32 cellular contexts compared by ENCODE assay signal in genomic region chr4:87152310-87153061, GRCh38.
DNase-seq lines count a peak whose midpoint lies in the region; ATAC-seq, FAIRE-seq and TF ChIP-seq lines count a peak whose summit lies in the region.
"Had no signal": no experiment of that assay in that cellular context is flagged by ENCODE, and none has a peak within 500 bp of the region (broad histone marks: within the 10 kb centered on the region; RNA-seq: fewer than 3 reads in every experiment).

No MANE protein-coding gene starts in this region.

- H2AFZ ChIP-seq in GM23338 (no peak overlapping the region), K562 (ENCODE audit: low read depth, low read length) (no peak overlapping the region)

- DNase-seq in GM23338 (ENCODE audit: low spot score) (peak; percentile 31), K562 (ENCODE audit: extremely low read depth in 1 of 4, low spot score in 3 of 4) (no peak), right lobe of liver (no peak), thyroid gland (peak; percentile 64), NCI-H1092 (lab: John Stamatoyannopoulos, UW) (no peak), H54 (ENCODE audit: insufficient read length, low spot score) (no peak)
- DNase-seq in activated effector memory CD4-positive, alpha-beta T cell treated with anti-CD3 and anti-CD28 coated beads, Interleukin-2, amount 50 U/mL, for 16 hours: no peak
- DNase-seq: activated CD4-positive, alpha-beta memory T cell treated with anti-CD3 and anti-CD28 coated beads, Interleukin-2, amount 10 ng/mL, durations not matched to agents 7 days and 5 days; activated CD4-positive, CD25-positive, alpha-beta regulatory T cell treated with anti-CD3 and anti-CD28 coated beads, Interleukin-2, amount 50 U/mL, for 72 hours; activated CD8-positive, alpha-beta memory T cell treated with anti-CD3 and anti-CD28 coated beads, Interleukin-2, amount 50 U/mL, for 48 hours; anterior cingulate cortex; DND-41; effector CD4-positive, alpha-beta T cell; mammary epithelial cell; NCI-H1092 treated with DMSO at 0.1 percent for 48 hours; NCI-H187 treated with DMSO at 0.1 percent for 48 hours; NCI-H345; NCI-H774; RPMI8226; small intestine; stimulated activated CD4-positive, alpha-beta T cell treated with anti-CD3 and anti-CD28 coated beads, Interleukin-1b, Interleukin-23, amount 100 ng/mL, for 48 hours; stimulated activated CD8-positive, alpha-beta memory T cell treated with anti-CD3 and anti-CD28 coated beads, Interleukin-4, amount 100 ng/mL, for 48 hours; stomach had no signal

- H3K79me2 ChIP-seq in GM23338 (replicated peaks; ENCODE audit: insufficient read depth) (no peaks in the 10 kb centered on the region), K562 (ENCODE audit: control insufficient read depth, insufficient read depth, low read length) (no peaks in the 10 kb centered on the region)

- no peak overlapping the region for H3K9ac ChIP-seq in K562 (ENCODE audit: insufficient read depth in 1 of 2, low read depth in 2 of 2, low read length in 2 of 2)
- H3K9ac ChIP-seq: BLaER1 had no signal

- peak; percentile 62 for ATAC-seq in GM23338
- ATAC-seq in K562: 0 out of 3 replicates have a peak, but pooled peaks have one; percentile 28
- peak; percentile 37 to 62 (median 50) for ATAC-seq in right lobe of liver
- no peak for ATAC-seq in activated CD4-positive, CD25-positive, alpha-beta regulatory T cell treated with anti-CD3 and anti-CD28 coated beads, Interleukin-2, amount 50 U/mL, for 24 hours

- intact Hi-C loops in K562 (cut with micrococcal nuclease) (no loop called here), right lobe of liver (cut with DNase I) (loop anchor here in 1 of 2 donors (10.0 kb wide), 1 partner anchor 82 kb away; no protein-coding TSS in a partner anchor), thyroid gland (cut with DNase I) (loop anchor here (5.0 kb wide), 1 partner anchor 85 kb away; no protein-coding TSS in a partner anchor)

- TF ChIP-seq RAD21 in K562 (CRISPR knock-in tag; conservative IDR thresholded peaks at IDR 0.05 in 1 of 2, IDR thresholded peaks at IDR 0.05 in 1 of 2): no peak

- CTCF ChIA-PET in K562 (lab: Yijun Ruan, JAX; ENCODE audit: low intra/inter-chr PET ratio): no interaction called here

- no peak overlapping the region for H3K27ac ChIP-seq in GM23338 (ENCODE audit: low read depth)
- H3K27ac ChIP-seq in K562 (ENCODE audit: extremely low read depth, low read depth, low read length): no peak overlapping the region
- H3K27ac ChIP-seq in right lobe of liver: no peak overlapping the region
- peak overlapping the region in 1 of 3 donors; percentile 25 for H3K27ac ChIP-seq in thyroid gland
- H3K27ac ChIP-seq: BLaER1, epithelial cell of prostate, neutrophil, stomach, tibial nerve had no signal

- H4K20me1 ChIP-seq in GM23338 (replicated peaks; ENCODE audit: insufficient read depth) (no peaks in the 10 kb centered on the region), K562 (replicated peaks; ENCODE audit: control insufficient read depth, insufficient read depth, low read length) (no peaks in the 10 kb centered on the region)
- H4K20me1 ChIP-seq: BLaER1 had no signal

- WGBS in K562 (ENCODE audit: insufficient coverage, low coverage, missing lambda C conversion rate): 54% methylated on average over 14 of the region's 14 CpGs
- WGBS in right lobe of liver (ENCODE audit: insufficient coverage, low coverage, low lambda C conversion rate, missing lambda C conversion rate): 64% methylated on average over 13 of the region's 14 CpGs
- 66 to 71% methylated on average over 14 of the region's 14 CpGs for WGBS in thyroid gland, 2 donors

- TF ChIP-seq EP300 in K562 (IDR thresholded peaks at IDR 0.05; ENCODE audit: low read length): no peak

- no peaks in the 10 kb centered on the region for H3K36me3 Mint-ChIP-seq in GM23338 (ENCODE audit: low read depth)
- H3K36me3 Mint-ChIP-seq: activated naive CD8-positive, alpha-beta T cell; IgD-negative memory B cell had no signal

- no peak overlapping the region for H3K27ac Mint-ChIP-seq in GM23338
- H3K27ac Mint-ChIP-seq: activated CD4-positive, alpha-beta memory T cell treated with anti-CD3 and anti-CD28 coated beads, Interleukin-2, amount 10 ng/mL, durations not matched to agents 7 days and 5 days; activated naive CD8-positive, alpha-beta T cell; IgD-negative memory B cell had no signal

- POLR2A ChIA-PET in K562 (lab: Yijun Ruan, JAX): no interaction called here

- H3K9me3 ChIP-seq in K562 (replicated peaks; ENCODE audit: control insufficient read depth, insufficient read depth, low read depth, low read length) (no peaks in the 10 kb centered on the region), right lobe of liver (no peaks in the 10 kb centered on the region), thyroid gland (no peaks in the 10 kb centered on the region)
- H3K9me3 ChIP-seq: BLaER1, neutrophil, stomach, tibial nerve had no signal

- no peaks in the 10 kb centered on the region for H3K9me3 Mint-ChIP-seq in GM23338
- H3K9me3 Mint-ChIP-seq: activated CD4-positive, alpha-beta memory T cell treated with anti-CD3 and anti-CD28 coated beads, Interleukin-2, amount 10 ng/mL, durations not matched to agents 7 days and 5 days; IgD-negative memory B cell had no signal

- H3K27me3 Mint-ChIP-seq in GM23338 (ENCODE audit: insufficient read depth, low read depth, poor library complexity): peaks cover 2% of the 10 kb centered on the region
- H3K27me3 Mint-ChIP-seq: activated CD4-positive, alpha-beta memory T cell treated with anti-CD3 and anti-CD28 coated beads, Interleukin-2, amount 10 ng/mL, durations not matched to agents 7 days and 5 days; activated naive CD8-positive, alpha-beta T cell; IgD-negative memory B cell had no signal

- H3K4me3 Mint-ChIP-seq in GM23338: no peak overlapping the region
- H3K4me3 Mint-ChIP-seq: activated CD4-positive, alpha-beta memory T cell treated with anti-CD3 and anti-CD28 coated beads, Interleukin-2, amount 10 ng/mL, durations not matched to agents 7 days and 5 days; activated naive CD8-positive, alpha-beta T cell; IgD-negative memory B cell had no signal

- in situ Hi-C loops in K562 (cut with MboI): loop anchor here (5.0 kb wide), 1 partner anchor 80 kb away; no protein-coding TSS in a partner anchor

- H3K4me1 Mint-ChIP-seq in GM23338: no peaks in the 10 kb centered on the region; the same call in 2 of the 3 replicates
- H3K4me1 Mint-ChIP-seq: activated CD4-positive, alpha-beta memory T cell treated with anti-CD3 and anti-CD28 coated beads, Interleukin-2, amount 10 ng/mL, durations not matched to agents 7 days and 5 days had no signal

- H3K4me1 ChIP-seq in GM23338 (ENCODE audit: insufficient read depth) (0 out of 2 replicates have a peak, but pooled peaks cover 3% of the 10 kb centered on the region), K562 (replicated peaks in 1 of 2; ENCODE audit: control insufficient read depth in 2 of 2, insufficient read depth in 2 of 2, low read length in 2 of 2) (no peaks in the 10 kb centered on the region), right lobe of liver (no peaks in the 10 kb centered on the region), thyroid gland (peaks cover 6 to 12% of the 10 kb centered on the region in 2 donors)
- H3K4me1 ChIP-seq: BLaER1 had no signal

- no peaks in the 10 kb centered on the region for H3F3A ChIP-seq in GM23338 (replicated peaks; ENCODE audit: low read depth)

- H3K27me3 ChIP-seq in GM23338 (ENCODE audit: insufficient read depth) (no peaks in the 10 kb centered on the region), K562 (ENCODE audit: control insufficient read depth in 2 of 2, insufficient read depth in 2 of 2, low read length in 2 of 2) (no peaks in the 10 kb centered on the region), right lobe of liver (no peaks in the 10 kb centered on the region), thyroid gland (no peaks in the 10 kb centered on the region)
- H3K27me3 ChIP-seq: BLaER1, neutrophil, stomach, tibial nerve had no signal

- H3K9me1 ChIP-seq in K562 (ENCODE audit: control insufficient read depth, insufficient read depth, low read length): no peaks in the 10 kb centered on the region

- no peaks in the 10 kb centered on the region for H3K9me2 ChIP-seq in GM23338 (ENCODE audit: insufficient read depth)

- TF ChIP-seq POLR2A in K562 (conservative IDR thresholded peaks at IDR 0.05): no peak
- no peak for TF ChIP-seq POLR2A in right lobe of liver (IDR thresholded peaks at IDR 0.05)
- no peak for TF ChIP-seq POLR2A in thyroid gland (IDR thresholded peaks at IDR 0.05)
- TF ChIP-seq POLR2A in H54 (IDR thresholded peaks at IDR 0.05; ENCODE audit: low read depth, low read length): no peak

- no peak overlapping the region for H3K4me3 ChIP-seq in GM23338
- H3K4me3 ChIP-seq in K562: no peak overlapping the region
- no peak overlapping the region for H3K4me3 ChIP-seq in right lobe of liver
- no peak overlapping the region for H3K4me3 ChIP-seq in thyroid gland (replicated peaks in 1 of 3)
- H3K4me3 ChIP-seq: BLaER1, stomach, tibial nerve had no signal

- no TSS peak for BruUV-seq in K562 (replicated peaks; lab: Mats Ljungman, UMichigan)

- H3K36me3 ChIP-seq in GM23338 (ENCODE audit: insufficient read depth) (no peaks in the 10 kb centered on the region), K562 (ENCODE audit: control insufficient read depth, insufficient read depth, low read length) (no peaks in the 10 kb centered on the region), right lobe of liver (no peaks in the 10 kb centered on the region), thyroid gland (no peaks in the 10 kb centered on the region)
- H3K36me3 ChIP-seq: BLaER1, neutrophil, stomach, tibial nerve had no signal

- no peak for FAIRE-seq in K562 (lab: Jason Lieb, UNC)
- FAIRE-seq in H54 (lab: Jason Lieb, UNC): no peak
- FAIRE-seq: colon, H1, small intestine had no signal

- TF ChIP-seq CTCF in GM23338 (conservative IDR thresholded peaks at IDR 0.05; ENCODE audit: low read depth in 2 of 2) (no peak), K562 (IDR thresholded peaks at IDR 0.05 in 2 of 3, conservative IDR thresholded peaks at IDR 0.05 in 1 of 3; ENCODE audit: insufficient read depth in 2 of 3, low read depth in 1 of 3, low read length in 3 of 3) (no peak), right lobe of liver (IDR thresholded peaks at IDR 0.05) (no peak), thyroid gland (IDR thresholded peaks at IDR 0.05) (no peak)

- H3K4me2 ChIP-seq in GM23338 (no peak overlapping the region), K562 (ENCODE audit: insufficient read depth, low read length) (no peak overlapping the region)
- H3K4me2 ChIP-seq: BLaER1 had no signal

TF ChIP-seq in GM23338, 12 proteins besides CTCF, POLR2A, EP300 and RAD21 (continues in another document):
- no peak for TF ChIP-seq ZNF331 (CRISPR knock-in tag; IDR thresholded peaks at IDR 0.05; ENCODE audit: low read depth)
- no peak for TF ChIP-seq JUNB (IDR thresholded peaks at IDR 0.05; ENCODE audit: unreplicated experiment)
- TF ChIP-seq EZH2phosphoT487 (IDR thresholded peaks at IDR 0.05; ENCODE audit: unreplicated experiment): no peak
- no peak for TF ChIP-seq STAT1 (IDR thresholded peaks at IDR 0.05; ENCODE audit: unreplicated experiment)

TF ChIP-seq in K562, 482 proteins besides CTCF, POLR2A, EP300 and RAD21 (continues in another document):
- TF ChIP-seq ZNF778 (CRISPR knock-in tag; IDR thresholded peaks at IDR 0.05): no peak
- TF ChIP-seq ZNF324 (CRISPR knock-in tag; IDR thresholded peaks at IDR 0.05): no peak
- peak; percentile 27 to 42; a peak in 3 of 4 replicates for TF ChIP-seq NRF1 (conservative IDR thresholded peaks at IDR 0.05 in 1 of 2, IDR thresholded peaks at IDR 0.05 in 1 of 2)
- 0 out of 2 replicates have a peak, but pooled peaks have one; percentile 0 for TF ChIP-seq POLR2G (IDR thresholded peaks at IDR 0.05; ENCODE audit: low read depth, low read length)

Comparison
In these comparisons a context has a peak if more than half of its experiments do, and no peak if none do; other contexts are left out.
1. ATAC-seq: peak in GM23338 (single experiment), K562 (single experiment) and right lobe of liver (4 of 4); none in activated CD4-positive, CD25-positive, alpha-beta regulatory T cell treated with anti-CD3 and anti-CD28 coated beads, Interleukin-2, amount 50 U/mL, for 24 hours (0 of 2).
2. DNase-seq: peak in GM23338 (single experiment) and thyroid gland (2 of 2); none in K562 (0 of 4), right lobe of liver (0 of 3), NCI-H1092 (single experiment), activated effector memory CD4-positive, alpha-beta T cell treated with anti-CD3 and anti-CD28 coated beads, Interleukin-2, amount 50 U/mL, for 16 hours (single experiment) and H54 (single experiment).